In the genomic region with DNA sequence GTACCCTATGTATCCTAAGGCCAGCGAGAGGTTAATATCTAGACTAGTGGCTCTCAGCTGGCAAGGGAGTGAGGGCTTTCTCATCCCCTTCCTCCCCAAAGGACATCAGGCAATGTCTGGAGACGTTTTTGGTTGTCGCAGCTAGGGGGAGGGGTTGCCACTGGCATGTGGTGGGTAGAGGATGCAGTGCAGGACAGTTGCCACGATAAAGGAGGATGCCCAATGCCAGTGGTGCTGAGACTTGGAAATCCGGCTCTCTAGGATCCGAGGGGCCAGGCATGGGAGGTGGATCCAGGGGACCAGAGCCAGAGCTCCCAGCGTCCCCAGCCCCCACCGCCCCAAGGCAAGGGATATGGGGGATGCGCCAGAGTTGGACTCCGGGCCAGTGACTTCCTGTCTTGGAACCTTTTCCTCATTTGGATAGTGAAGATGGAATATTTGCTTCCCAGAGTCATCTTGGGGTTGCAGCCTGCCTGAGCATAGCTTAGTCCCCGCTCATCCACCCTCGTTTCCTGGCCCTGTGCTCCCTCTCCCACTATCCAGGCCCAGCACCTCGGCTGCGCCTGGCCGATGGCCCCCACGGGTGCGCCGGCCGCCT, we compare ENCODE assay signal across 1 cellular context.
TF ChIP-seq lines count a peak whose summit lies in the region.

No MANE protein-coding gene starts in this region.

TF ChIP-seq in H1, 55 proteins besides CTCF, POLR2A, EP300 and RAD21:
- TF ChIP-seq CBX8 (IDR thresholded peaks at IDR 0.05; ENCODE audit: borderline replicate concordance, low read depth, low read length) (no peak), SP2 (IDR thresholded peaks at IDR 0.05; ENCODE audit: low read length) (no peak), RXRA (IDR thresholded peaks at IDR 0.05; ENCODE audit: insufficient read depth, low read depth, low read length) (no peak), TAF1 (IDR thresholded peaks at IDR 0.05; ENCODE audit: low read depth, low read length) (no peak), SRF (IDR thresholded peaks at IDR 0.05; ENCODE audit: low read depth, low read length) (no peak), TEAD4 (IDR thresholded peaks at IDR 0.05; ENCODE audit: low read depth, low read length) (no peak), CHD1 (IDR thresholded peaks at IDR 0.05; ENCODE audit: low read depth, low read length) (no peak), SP4 (IDR thresholded peaks at IDR 0.05; ENCODE audit: low read length) (no peak), KDM5A (IDR thresholded peaks at IDR 0.05; ENCODE audit: low read length) (no peak), EGR1 (IDR thresholded peaks at IDR 0.05; ENCODE audit: borderline replicate concordance, low read depth, low read length) (no peak), ASH2L (IDR thresholded peaks at IDR 0.05; ENCODE audit: low read length) (no peak), CEBPB (IDR thresholded peaks at IDR 0.05; ENCODE audit: low read depth, low read length) (no peak), BCL11A (IDR thresholded peaks at IDR 0.05; ENCODE audit: low read depth in 2 of 2, low read length in 2 of 2) (no peak), KDM4A (IDR thresholded peaks at IDR 0.05; ENCODE audit: low read depth, low read length, severe bottlenecking) (no peak)
- TF ChIP-seq, protein P1, sequence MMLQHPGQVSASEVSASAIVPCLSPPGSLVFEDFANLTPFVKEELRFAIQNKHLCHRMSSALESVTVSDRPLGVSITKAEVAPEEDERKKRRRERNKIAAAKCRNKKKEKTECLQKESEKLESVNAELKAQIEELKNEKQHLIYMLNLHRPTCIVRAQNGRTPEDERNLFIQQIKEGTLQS (IDR thresholded peaks at IDR 0.05; ENCODE audit: insufficient read depth, low read depth, low read length): no peak
- TF ChIP-seq, protein P2, sequence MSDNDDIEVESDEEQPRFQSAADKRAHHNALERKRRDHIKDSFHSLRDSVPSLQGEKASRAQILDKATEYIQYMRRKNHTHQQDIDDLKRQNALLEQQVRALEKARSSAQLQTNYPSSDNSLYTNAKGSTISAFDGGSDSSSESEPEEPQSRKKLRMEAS (IDR thresholded peaks at IDR 0.05): no peak
